In genomic region chr2:231800493-231801091, GRCh38 we compare ENCODE assay signal across 8 cellular contexts. TPM values are rescaled to one million over a fixed set of nuclear protein-coding genes. Genes with fewer than 3 reads are reported as not detected.
DNase-seq lines count a peak whose midpoint lies in the region; ATAC-seq, FAIRE-seq and TF ChIP-seq lines count a peak whose summit lies in the region.

No MANE protein-coding gene starts in this region.

- H3K9me3 ChIP-seq in lower lobe of right lung: no peaks in the 10 kb centered on the region
- H3K9me3 ChIP-seq in uterus: no peaks in the 10 kb centered on the region

- no peaks in the 10 kb centered on the region for H3K4me1 ChIP-seq in lower lobe of right lung
- no peaks in the 10 kb centered on the region for H3K4me1 ChIP-seq in uterus

- H3K4me3 ChIP-seq in AG04449 (ENCODE audit: low read depth, low read length): no peak overlapping the region
- no peak overlapping the region for H3K4me3 ChIP-seq in lower lobe of right lung
- H3K4me3 ChIP-seq in uterus: no peak overlapping the region

- TF ChIP-seq CTCF in AG04449 (IDR thresholded peaks at IDR 0.05; ENCODE audit: insufficient read depth, low read length, missing control alignments): peak; percentile 55
- TF ChIP-seq CTCF in brain (conservative IDR thresholded peaks at IDR 0.05): peak; percentile 51 to 78
- TF ChIP-seq CTCF in lower lobe of right lung (IDR thresholded peaks at IDR 0.05): peak; percentile 65
- peak in 3 of 4 experiments; percentile 4 to 13 (median 9) for TF ChIP-seq CTCF in uterus (IDR thresholded peaks at IDR 0.05)

- H3K4me1 Mint-ChIP-seq in brain: no peaks in the 10 kb centered on the region

- no peak overlapping the region for H3K27ac Mint-ChIP-seq in brain

- DNase-seq in AG04449 (ENCODE audit: low read depth, low spot score): no peak
- no peak for DNase-seq in GM12891 (ENCODE audit: insufficient read length, low spot score)
- DNase-seq in RCC 7860 (ENCODE audit: low spot score): peak; percentile 6
- no peak for DNase-seq in lower lobe of right lung
- DNase-seq in uterus: no peak
- DNase-seq in middle frontal gyrus (ENCODE audit: extremely low spot score, low spot score): no peak

- H3K4me3 Mint-ChIP-seq in brain: no peak overlapping the region

- CTCF ChIA-PET in AG04449 (lab: Yijun Ruan, JAX): interaction anchor here (0.7 to 7.5 kb wide), 25 partner anchors 9 to 640 kb away, joined by 3 to 74 read pairs (median 5); partner anchors contain the start of gene COPS7B

- ATAC-seq in lower lobe of right lung (peak in 1 of 2 donors; percentile 46), GM21515 (IDR thresholded peaks at IDR 0.05; ENCODE audit: unreplicated experiment) (no peak)

- intact Hi-C loops in lower lobe of right lung (cut with DNase I) (no loop called here), uterus (cut with DNase I; ENCODE audit: low total_unique reads) (no loop called here)

- H3K36me3 Mint-ChIP-seq in brain: peaks cover 44% of the 10 kb centered on the region

- H3K27ac ChIP-seq in lower lobe of right lung: no peak overlapping the region
- no peak overlapping the region for H3K27ac ChIP-seq in uterus

- no peak for TF ChIP-seq POLR2A in GM12891 (IDR thresholded peaks at IDR 0.05; ENCODE audit: low read depth, low read length)
- TF ChIP-seq POLR2A in uterus (IDR thresholded peaks at IDR 0.05): no peak

- peak; percentile 26 for FAIRE-seq in GM12891 (lab: Jason Lieb, UNC)
- no peak for FAIRE-seq in RCC 7860 (lab: Jason Lieb, UNC)

- POLR2A ChIA-PET in AG04449 (lab: Yijun Ruan, JAX): no interaction called here

- H3K36me3 ChIP-seq in lower lobe of right lung: peaks cover 96% of the 10 kb centered on the region
- H3K36me3 ChIP-seq in uterus: no peaks in the 10 kb centered on the region

- no peaks in the 10 kb centered on the region for H3K9me3 Mint-ChIP-seq in brain

- H3K27me3 ChIP-seq in lower lobe of right lung (ENCODE audit: low read depth) (no peaks in the 10 kb centered on the region), uterus (no peaks in the 10 kb centered on the region)

- no peaks in the 10 kb centered on the region for H3K27me3 Mint-ChIP-seq in brain

TF ChIP-seq in GM12891, 5 proteins besides CTCF, POLR2A, EP300 and RAD21:
- no peak for TF ChIP-seq PAX5 (IDR thresholded peaks at IDR 0.05; ENCODE audit: insufficient read depth, low read length, severe bottlenecking)
- no peak for TF ChIP-seq POLR2AphosphoS5 (IDR thresholded peaks at IDR 0.05; ENCODE audit: low read depth, low read length)
- no peak for TF ChIP-seq TAF1 (IDR thresholded peaks at IDR 0.05; ENCODE audit: low read depth, low read length)
- no peak for TF ChIP-seq SPI1 (IDR thresholded peaks at IDR 0.05; ENCODE audit: low read depth, low read length)
- TF ChIP-seq POU2F2 (IDR thresholded peaks at IDR 0.05; ENCODE audit: low read depth, low read length): no peak

RNA-seq across cellular contexts. Expression of gene COPS7B, which starts 14.3 kb away (rescaled TPM):
- polyA plus RNA-seq in GM12891 (2012; ENCODE audit: low read depth, missing spikeins): 26.6 TPM
- polyA plus RNA-seq in brain (ENCODE audit: insufficient read depth, low read depth, low replicate concordance): 54.3 TPM
- total RNA-seq in lower lobe of right lung (31.2 TPM), uterus (10 to 100 TPM; 19.1 to 31.8 (median 24.4) TPM)

RNA-seq across cellular contexts. Expression of gene PDE6D, which starts 19.5 kb away (rescaled TPM):
- 27.9 TPM for polyA plus RNA-seq in GM12891 (2012; ENCODE audit: low read depth, missing spikeins)
- polyA plus RNA-seq in brain (ENCODE audit: insufficient read depth, low read depth, low replicate concordance): 49.8 TPM
- total RNA-seq in lower lobe of right lung (18.5 TPM), uterus (100 to 1,000 TPM in 1 of 4 donors, 10 to 100 TPM in 3; 23.5 to 140 (median 43.6) TPM)

Comparison
In these comparisons a context has a peak if more than half of its experiments do, and no peak if none do; other contexts are left out.
1. CTCF ChIP-seq: peak in every context shown above with its lines; median percentile 65 in lower lobe of right lung; 64 in brain; 55 in AG04449; 9 in uterus.